In the genomic region with DNA sequence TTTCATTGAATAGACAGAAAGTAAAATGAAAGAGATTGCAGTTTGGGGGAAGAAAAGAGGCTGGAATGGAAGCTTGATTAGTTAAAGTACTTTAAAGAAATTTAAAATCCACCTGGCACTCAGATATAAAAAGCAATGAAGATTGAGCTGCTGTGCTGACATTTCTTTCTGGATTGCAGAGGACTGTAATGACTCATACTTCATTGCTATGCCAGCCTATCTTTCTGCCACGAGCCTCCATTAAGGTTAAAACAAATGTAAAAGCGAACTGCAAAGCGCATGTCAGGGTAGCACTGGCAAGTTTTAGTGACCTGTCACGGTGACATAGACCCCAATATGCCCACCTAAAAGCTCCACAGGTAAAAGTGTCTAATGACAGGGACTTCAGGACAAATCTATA, we compare ENCODE assay signal across 23 cellular contexts.
"Had no signal": no experiment of that assay in that cellular context is flagged by ENCODE, and none has a peak within 500 bp of the region (broad histone marks: within the 10 kb centered on the region; RNA-seq: fewer than 3 reads in every experiment).

No MANE protein-coding gene starts in this region.

- H3K36me3 ChIP-seq: colonic mucosa, left lung, right atrium auricular region, transverse colon, WERI-Rb-1 had no signal

- H3K27ac Mint-ChIP-seq: activated CD8-positive, alpha-beta memory T cell treated with anti-CD3 and anti-CD28 coated beads, Interleukin-2, amount 10 ng/mL, durations not matched to agents 7 days and 5 days; activated T-helper 2 cell treated with anti-CD3 and anti-CD28 coated beads, Interferon-gamma antibody, Interleukin-2, Interleukin-4, amounts not matched to agents 10 μg/mL and 5 μg/mL and 100 μg/mL, durations not matched to agents 14 hours and 24 hours and 36 hours; naive thymus-derived CD8-positive, alpha-beta T cell; T-cell had no signal

- H2AFZ ChIP-seq: hepatocyte had no signal

- H3K27me3 Mint-ChIP-seq: activated CD8-positive, alpha-beta memory T cell treated with anti-CD3 and anti-CD28 coated beads, Interleukin-2, amount 10 ng/mL, durations not matched to agents 7 days and 5 days; naive thymus-derived CD8-positive, alpha-beta T cell; T-cell had no signal

- H3K4me3 ChIP-seq: colonic mucosa, hepatocyte, left lung, mucosa of descending colon, right atrium auricular region, skin epidermis, transverse colon had no signal

- H3K9me3 ChIP-seq: colonic mucosa, left lung, right atrium auricular region, transverse colon had no signal

- DNase-seq: activated CD4-positive, alpha-beta T cell treated with anti-CD3 and anti-CD28 coated beads, Interleukin-2, amount 50 U/mL, for 48 hours; activated CD8-positive, alpha-beta memory T cell treated with anti-CD3 and anti-CD28 coated beads, Interleukin-2, amount 10 ng/mL, durations not matched to agents 7 days and 5 days; activated naive CD4-positive, alpha-beta T cell treated with anti-CD3 and anti-CD28 coated beads, Interleukin-2, amount 50 U/mL, for 16 hours; activated T-cell treated with anti-CD3 and anti-CD28 coated beads, Interleukin-2, amount 50 U/mL, for 1 hour; central memory CD4-positive, alpha-beta T cell; colonic mucosa; left lung; mucosa of descending colon; naive thymus-derived CD8-positive, alpha-beta T cell; occipital lobe; stimulated activated CD4-positive, alpha-beta T cell treated with anti-CD3 and anti-CD28 coated beads, Interleukin-15, amount 100 ng/mL, for 24 hours; stimulated activated CD4-positive, alpha-beta T cell treated with anti-CD3 and anti-CD28 coated beads, Interleukin-4, amount 100 ng/mL, for 24 hours; stimulated activated naive CD4-positive, alpha-beta T cell treated with Interleukin-2 at 50 U/mL for 16 hours; substantia nigra; T-cell; T1000; transverse colon; WERI-Rb-1 had no signal

- H3K4me2 ChIP-seq: hepatocyte had no signal

- H3K4me1 ChIP-seq: colonic mucosa, left lung, right atrium auricular region, transverse colon had no signal

- H3K27me3 ChIP-seq: colonic mucosa, hepatocyte, left lung, right atrium auricular region, transverse colon had no signal

- H3K4me3 Mint-ChIP-seq: activated CD8-positive, alpha-beta memory T cell treated with anti-CD3 and anti-CD28 coated beads, Interleukin-2, amount 10 ng/mL, durations not matched to agents 7 days and 5 days; naive thymus-derived CD8-positive, alpha-beta T cell; T-cell had no signal

- H3K36me3 Mint-ChIP-seq: activated CD8-positive, alpha-beta memory T cell treated with anti-CD3 and anti-CD28 coated beads, Interleukin-2, amount 10 ng/mL, durations not matched to agents 7 days and 5 days; naive thymus-derived CD8-positive, alpha-beta T cell; T-cell had no signal

- ATAC-seq: activated CD8-positive, alpha-beta memory T cell treated with anti-CD3 and anti-CD28 coated beads, Interleukin-2, amount 10 ng/mL, durations not matched to agents 7 days and 5 days; esophagus mucosa; left lung; mucosa of descending colon; naive thymus-derived CD8-positive, alpha-beta T cell; T-cell had no signal

- H3K4me1 Mint-ChIP-seq: activated CD8-positive, alpha-beta memory T cell treated with anti-CD3 and anti-CD28 coated beads, Interleukin-2, amount 10 ng/mL, durations not matched to agents 7 days and 5 days; naive thymus-derived CD8-positive, alpha-beta T cell; T-cell had no signal

- H3K79me2 ChIP-seq: hepatocyte had no signal

- H3K27ac ChIP-seq: colonic mucosa, hepatocyte, left lung, right atrium auricular region, skin epidermis, transverse colon, WERI-Rb-1 had no signal
